Comparison of ENCODE assay signal across 12 cellular contexts in the genomic region with DNA sequence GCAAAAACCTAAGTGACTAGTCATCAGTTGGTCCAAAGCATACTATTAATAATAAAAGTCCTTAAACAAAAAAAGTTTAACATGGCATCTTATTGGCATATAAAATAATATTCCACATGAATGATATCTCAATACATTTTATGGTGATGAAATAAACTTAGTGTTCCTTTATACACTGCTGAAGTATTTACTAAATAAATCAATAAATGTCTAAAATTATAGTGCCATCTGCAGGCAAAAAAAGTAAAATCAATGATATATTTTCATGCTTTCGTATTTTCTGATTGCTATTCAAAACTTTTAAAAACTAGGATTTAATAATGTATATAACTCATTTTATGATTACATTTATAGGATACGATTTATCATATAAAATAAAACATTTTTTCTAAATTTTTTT. TPM values are rescaled to one million over a fixed set of nuclear protein-coding genes. Genes with fewer than 3 reads are reported as not detected.
DNase-seq lines count a peak whose midpoint lies in the region; ATAC-seq, FAIRE-seq and TF ChIP-seq lines count a peak whose summit lies in the region.
"Had no signal": no experiment of that assay in that cellular context is flagged by ENCODE, and none has a peak within 500 bp of the region (broad histone marks: within the 10 kb centered on the region; RNA-seq: fewer than 3 reads in every experiment).

No MANE protein-coding gene starts in this region.

- no peaks in the 10 kb centered on the region for H3K27me3 ChIP-seq in osteoblast (ENCODE audit: insufficient read depth, low read length)
- H3K27me3 ChIP-seq: uterus had no signal

- no peak overlapping the region for H3K4me2 ChIP-seq in osteoblast (ENCODE audit: insufficient read depth, low read length)

- POLR2A ChIA-PET in WTC11 (lab: Charles Lee): no interaction called here

- no peaks in the 10 kb centered on the region for H4K20me1 ChIP-seq in osteoblast (ENCODE audit: insufficient read depth, low read length)

- no peaks in the 10 kb centered on the region for H3K79me2 ChIP-seq in osteoblast (ENCODE audit: insufficient read depth, low read length)

- H3K4me3 ChIP-seq in LNCaP clone FGC (ENCODE audit: low read depth, low read length): no peak overlapping the region
- no peak overlapping the region for H3K4me3 ChIP-seq in osteoblast (ENCODE audit: insufficient read depth, low read length)
- H3K4me3 ChIP-seq: uterus had no signal

- H3K9me3 ChIP-seq in osteoblast (ENCODE audit: low read depth, low read length): no peaks in the 10 kb centered on the region
- H3K9me3 ChIP-seq: uterus had no signal

- H3K4me3 Mint-ChIP-seq in WTC11: no peak overlapping the region
- H3K4me3 Mint-ChIP-seq: IgD-negative memory B cell had no signal

- H3K9me3 Mint-ChIP-seq in WTC11: no peaks in the 10 kb centered on the region
- H3K9me3 Mint-ChIP-seq: IgD-negative memory B cell had no signal

- peaks cover 36% of the 10 kb centered on the region for H3K36me3 ChIP-seq in osteoblast (ENCODE audit: insufficient read depth, low read length)
- H3K36me3 ChIP-seq: uterus had no signal

- H3K27ac ChIP-seq in osteoblast (ENCODE audit: low read depth, low read length): no peak overlapping the region
- H3K27ac ChIP-seq: uterus had no signal

- H3K4me1 Mint-ChIP-seq in WTC11: peaks cover 11% of the 10 kb centered on the region

- CTCF ChIA-PET in WTC11 (lab: Charles Lee): no interaction called here

- H3K27ac Mint-ChIP-seq in WTC11: no peak overlapping the region
- H3K27ac Mint-ChIP-seq: IgD-negative memory B cell had no signal

- FAIRE-seq in colon (lab: Jason Lieb, UNC): peak; percentile 88

- no peak overlapping the region for H2AFZ ChIP-seq in osteoblast (ENCODE audit: low read length)

- H3K27me3 Mint-ChIP-seq in WTC11 (ENCODE audit: low read depth): no peaks in the 10 kb centered on the region
- H3K27me3 Mint-ChIP-seq: IgD-negative memory B cell had no signal

- DNase-seq in NCI-H2171 treated with DMSO at 0.1 percent for 48 hours (lab: John Stamatoyannopoulos, UW) (peak; percentile 41), NCI-H2171 (lab: John Stamatoyannopoulos, UW) (no peak), LNCaP clone FGC (ENCODE audit: low read depth) (peak; percentile 10), osteoblast (ENCODE audit: insufficient read length, low spot score, missing footprints) (no peak), WTC11 (ENCODE audit: low spot score) (no peak), NCI-H2196 (lab: John Stamatoyannopoulos, UW; ENCODE audit: unreplicated experiment) (no peak)
- DNase-seq: activated naive CD4-positive, alpha-beta T cell; posterior cingulate gyrus; uterus had no signal

- ATAC-seq in GM18519 (IDR thresholded peaks at IDR 0.05; ENCODE audit: low FRiP score, unreplicated experiment) (no peak), WTC11 (no peak)

- TF ChIP-seq CTCF in LNCaP clone FGC (IDR thresholded peaks at IDR 0.05; ENCODE audit: control insufficient read depth, extremely low read depth, insufficient read depth): peak; percentile 16; the same call in 1 of the 2 replicates
- peak; percentile 42 for TF ChIP-seq CTCF in osteoblast (IDR thresholded peaks at IDR 0.05; ENCODE audit: extremely low read depth, low read depth, low read length)
- no peak for TF ChIP-seq CTCF in WTC11 (IDR thresholded peaks at IDR 0.05)

- no peaks in the 10 kb centered on the region for H3K4me1 ChIP-seq in osteoblast (ENCODE audit: insufficient read depth, low read length)
- H3K4me1 ChIP-seq: uterus had no signal

- peaks cover 3% of the 10 kb centered on the region; the same call in 1 of the 2 replicates for H3K36me3 Mint-ChIP-seq in WTC11

TF ChIP-seq in WTC11, 78 proteins besides CTCF, POLR2A, EP300 and RAD21:
- no peak for TF ChIP-seq ZNF232 (CRISPR knock-in tag; IDR thresholded peaks at IDR 0.05)
- no peak for TF ChIP-seq ZNF396 (CRISPR knock-in tag; IDR thresholded peaks at IDR 0.05; ENCODE audit: borderline replicate concordance)
- TF ChIP-seq ZNF138 (CRISPR knock-in tag; conservative IDR thresholded peaks at IDR 0.05): no peak
- TF ChIP-seq, protein P1, sequence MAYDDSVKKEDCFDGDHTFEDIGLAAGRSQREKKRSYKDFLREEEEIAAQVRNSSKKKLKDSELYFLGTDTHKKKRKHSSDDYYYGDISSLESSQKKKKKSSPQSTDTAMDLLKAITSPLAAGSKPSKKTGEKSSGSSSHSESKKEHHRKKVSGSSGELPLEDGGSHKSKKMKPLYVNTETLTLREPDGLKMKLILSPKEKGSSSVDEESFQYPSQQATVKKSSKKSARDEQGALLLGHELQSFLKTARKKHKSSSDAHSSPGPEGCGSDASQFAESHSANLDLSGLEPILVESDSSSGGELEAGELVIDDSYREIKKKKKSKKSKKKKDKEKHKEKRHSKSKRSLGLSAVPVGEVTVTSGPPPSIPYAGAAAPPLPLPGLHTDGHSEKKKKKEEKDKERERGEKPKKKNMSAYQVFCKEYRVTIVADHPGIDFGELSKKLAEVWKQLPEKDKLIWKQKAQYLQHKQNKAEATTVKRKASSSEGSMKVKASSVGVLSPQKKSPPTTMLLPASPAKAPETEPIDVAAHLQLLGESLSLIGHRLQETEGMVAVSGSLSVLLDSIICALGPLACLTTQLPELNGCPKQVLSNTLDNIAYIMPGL (CRISPR knock-in tag; IDR thresholded peaks at IDR 0.05): no peak
- no peak for TF ChIP-seq ZNF219 (CRISPR knock-in tag; IDR thresholded peaks at IDR 0.05; ENCODE audit: borderline replicate concordance)

RNA-seq across cellular contexts. Expression of gene PUS7L, which starts 30.5 kb away (rescaled TPM):
- 18.9 and 20.6 TPM in 2 replicates for total RNA-seq in osteoblast
- 16.0 to 20.7 TPM (median 16.4 TPM) in 3 replicates for total RNA-seq in WTC11 (2021)

RNA-seq across cellular contexts. Expression of gene IRAK4, which starts 30.6 kb away (rescaled TPM):
- total RNA-seq in osteoblast (27.9 and 38.9 TPM in 2 replicates), WTC11 (2021) (5.7 to 6.5 TPM (median 6.1 TPM) in 3 replicates)

Comparison
In these comparisons a context has a peak if more than half of its experiments do, and no peak if none do; other contexts are left out.
1. DNase-seq: peak in NCI-H2171 treated with DMSO at 0.1 percent for 48 hours (single experiment) and LNCaP clone FGC (single experiment); none in NCI-H2171 (single experiment), osteoblast (single experiment), WTC11 (single experiment) and NCI-H2196 (single experiment).